ENCODE assay signal across 21 cellular contexts in the genomic region with DNA sequence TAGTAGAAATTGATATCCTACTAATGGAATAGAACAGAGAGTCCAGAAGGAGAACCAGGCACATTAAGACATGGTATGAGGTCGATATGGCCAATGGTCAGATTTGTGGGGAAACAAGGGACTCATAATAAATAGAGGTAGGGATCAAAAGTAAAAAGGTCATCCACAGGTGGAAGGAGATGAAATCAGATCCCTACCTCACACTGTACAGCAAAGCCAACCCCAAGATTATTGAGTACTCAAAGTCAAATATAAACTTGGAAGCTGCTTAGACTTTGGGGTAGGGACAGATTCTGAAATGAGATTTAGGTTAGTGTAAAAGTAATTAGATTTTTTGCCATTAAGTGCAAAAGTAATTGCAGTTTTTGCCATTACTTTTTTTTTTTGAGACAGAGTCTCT.
"Had no signal": no experiment of that assay in that cellular context is flagged by ENCODE, and none has a peak within 500 bp of the region (broad histone marks: within the 10 kb centered on the region; RNA-seq: fewer than 3 reads in every experiment).

No MANE protein-coding gene starts in this region.

- ATAC-seq: activated CD4-positive, alpha-beta T cell treated with anti-CD3 and anti-CD28 coated beads for 36 hours; body of pancreas; heart right ventricle; stimulated activated naive CD8-positive, alpha-beta T cell treated with anti-CD3 and anti-CD28 coated beads, Interleukin-15, Interleukin-2, amounts not matched to agents 100 U/mL and 50 U/mL, for 24 hours had no signal

- DNase-seq: activated B cell treated with CpG ODN at 0.5 μM for 24 hours; activated CD4-positive, alpha-beta T cell treated with anti-CD3 and anti-CD28 coated beads for 36 hours; activated CD4-positive, alpha-beta T cell treated with anti-CD3 and anti-CD28 coated beads, Interleukin-2, amount 50 U/mL, for 48 hours; activated CD8-positive, alpha-beta memory T cell treated with anti-CD3 and anti-CD28 coated beads, Interleukin-2, amount 50 U/mL, for 48 hours; activated effector memory CD4-positive, alpha-beta T cell treated with Interleukin-2 at 50 U/mL for 16 hours; activated naive CD4-positive, alpha-beta T cell treated with anti-CD3 and anti-CD28 coated beads, Interleukin-2, amount 50 U/mL, for 16 hours; activated T-cell treated with anti-CD3 and anti-CD28 coated beads, Interleukin-2, amount 50 U/mL, for 48 hours; anterior cingulate cortex; body of pancreas; cortex of kidney; heart right ventricle; naive B cell; nucleus accumbens; retina; stimulated activated CD4-positive, alpha-beta T cell treated with anti-CD3 and anti-CD28 coated beads, Interleukin-4, amount 100 ng/mL, for 4 hours; stimulated activated naive CD8-positive, alpha-beta T cell treated with anti-CD3 and anti-CD28 coated beads, Interleukin-15, Interleukin-2, amounts not matched to agents 100 U/mL and 50 U/mL, for 24 hours; T-helper 9 cell; uterus had no signal

- H3K4me3 ChIP-seq: body of pancreas, cardiac muscle cell, heart right ventricle, lung, uterus had no signal

- H3K4me1 ChIP-seq: uterus had no signal

- H3K4me3 Mint-ChIP-seq: activated B cell treated with CpG ODN at 0.5 μM for 24 hours; activated CD4-positive, alpha-beta T cell treated with anti-CD3 and anti-CD28 coated beads for 36 hours; naive B cell had no signal

- H3K27ac ChIP-seq: cardiac muscle cell, heart right ventricle, uterus had no signal

- H3K27ac Mint-ChIP-seq: activated B cell treated with CpG ODN at 0.5 μM for 24 hours; activated CD4-positive, alpha-beta T cell treated with anti-CD3 and anti-CD28 coated beads for 36 hours had no signal

- H3K36me3 ChIP-seq: cardiac muscle cell, uterus had no signal

- H3K27me3 Mint-ChIP-seq: activated B cell treated with CpG ODN at 0.5 μM for 24 hours; activated CD4-positive, alpha-beta T cell treated with anti-CD3 and anti-CD28 coated beads for 36 hours; naive B cell had no signal

- H3K27me3 ChIP-seq: body of pancreas, cardiac muscle cell, heart right ventricle, uterus had no signal

- FAIRE-seq: keratinocyte had no signal

- H3K9me3 ChIP-seq: body of pancreas, uterus had no signal
